Comparison of ENCODE assay signal across 20 cellular contexts in the genomic region with DNA sequence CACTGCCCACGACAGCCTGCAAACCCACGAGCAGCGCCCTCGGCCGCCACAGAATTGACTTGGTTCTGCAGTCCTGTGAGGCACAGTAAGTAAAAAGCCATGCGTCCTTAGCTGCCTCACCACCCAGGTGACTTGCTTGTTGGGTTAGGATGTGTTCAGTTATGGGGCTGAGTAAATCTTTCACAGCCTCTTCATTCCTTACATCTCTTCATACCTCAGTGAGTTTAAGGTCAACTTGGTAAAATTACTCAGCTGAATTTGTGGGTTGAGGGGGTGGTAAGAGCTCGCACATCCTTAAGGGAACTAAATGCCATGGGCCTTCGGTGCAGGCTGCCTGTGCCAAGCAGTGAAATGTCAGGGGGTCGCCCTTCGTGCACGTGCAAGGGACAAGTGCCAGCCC.
"Had no signal": no experiment of that assay in that cellular context is flagged by ENCODE, and none has a peak within 500 bp of the region (broad histone marks: within the 10 kb centered on the region; RNA-seq: fewer than 3 reads in every experiment).

No MANE protein-coding gene starts in this region.

- H3K9me3 Mint-ChIP-seq: activated naive CD4-positive, alpha-beta T cell treated with anti-CD3 and anti-CD28 coated beads, Interleukin-2, amount 50 U/mL, for 24 hours; neural crest cell had no signal

- H3K27me3 Mint-ChIP-seq: brain had no signal

- H3K4me3 Mint-ChIP-seq: activated naive CD4-positive, alpha-beta T cell treated with anti-CD3 and anti-CD28 coated beads, Interleukin-2, amount 50 U/mL, for 24 hours; brain; neural crest cell had no signal

- H3K4me1 ChIP-seq: colonic mucosa, esophagus squamous epithelium, tibial nerve, uterus had no signal

- DNase-seq: activated CD4-positive, CD25-positive, alpha-beta regulatory T cell treated with anti-CD3 and anti-CD28 coated beads, Interleukin-2, amount 50 U/mL, for 72 hours; activated effector memory CD4-positive, alpha-beta T cell treated with Interleukin-2 at 50 U/mL for 16 hours; amygdala; central memory CD4-positive, alpha-beta T cell; colonic mucosa; esophagus squamous epithelium; hypothalamus; left colon; midbrain; stimulated activated CD4-positive, alpha-beta T cell treated with anti-CD3 and anti-CD28 coated beads, Interleukin-12 subunit alpha, Interleukin-12 subunit beta, amount 100 ng/mL, for 4 hours; stimulated activated CD4-positive, alpha-beta T cell treated with anti-CD3 and anti-CD28 coated beads, Interleukin-2, amount 100 ng/mL, for 24 hours; substantia nigra; T-helper 1 cell; T1000; uterus had no signal

- H3K36me3 Mint-ChIP-seq: activated naive CD4-positive, alpha-beta T cell treated with anti-CD3 and anti-CD28 coated beads, Interleukin-2, amount 50 U/mL, for 24 hours; brain had no signal

- H3K36me3 ChIP-seq: colonic mucosa, esophagus squamous epithelium, tibial nerve, uterus had no signal

- H3K27ac Mint-ChIP-seq: activated naive CD4-positive, alpha-beta T cell treated with anti-CD3 and anti-CD28 coated beads, Interleukin-2, amount 50 U/mL, for 24 hours; brain had no signal

- H3K4me1 Mint-ChIP-seq: activated naive CD4-positive, alpha-beta T cell treated with anti-CD3 and anti-CD28 coated beads, Interleukin-2, amount 50 U/mL, for 24 hours had no signal

- H3K27me3 ChIP-seq: colonic mucosa, tibial nerve, uterus had no signal

- H3K27ac ChIP-seq: colonic mucosa, esophagus squamous epithelium, tibial nerve, uterus had no signal

- H3K4me3 ChIP-seq: colonic mucosa, esophagus squamous epithelium, lung, tibial nerve, uterus had no signal

- H3K9me3 ChIP-seq: colonic mucosa, esophagus squamous epithelium, tibial nerve, uterus had no signal
